ENCODE assay signal across 26 cellular contexts in the genomic region with DNA sequence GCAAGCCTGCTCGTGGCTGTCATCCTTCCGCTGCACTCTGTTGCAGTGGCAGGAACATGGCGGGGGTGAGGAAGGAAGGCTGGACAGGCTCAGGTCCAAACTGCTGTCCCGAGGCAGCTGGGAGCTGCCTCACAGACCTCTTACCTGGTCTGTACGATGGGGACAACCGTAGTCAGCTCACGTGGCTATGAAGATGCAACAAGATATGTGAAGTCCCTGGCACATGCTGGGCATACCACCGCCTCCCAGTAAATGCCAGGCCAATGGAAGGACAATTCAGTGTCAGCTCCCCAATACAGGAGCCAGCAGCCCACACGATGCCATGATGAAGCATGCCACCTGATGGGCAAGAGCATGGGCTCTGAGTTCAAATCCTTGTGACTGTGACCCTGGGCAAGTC.
"Had no signal": no experiment of that assay in that cellular context is flagged by ENCODE, and none has a peak within 500 bp of the region (broad histone marks: within the 10 kb centered on the region; RNA-seq: fewer than 3 reads in every experiment).

No MANE protein-coding gene starts in this region.

- H3K4me1 ChIP-seq: esophagus squamous epithelium, left lung, pancreas, psoas muscle, right atrium auricular region, testis, transverse colon, uterus had no signal

- H3K9me3 ChIP-seq: breast epithelium, esophagus squamous epithelium, heart right ventricle, left lung, lower lobe of right lung, mucosa of descending colon, pancreas, psoas muscle, right atrium auricular region, spleen, testis, transverse colon, uterus had no signal

- H3K4me3 ChIP-seq: breast epithelium, esophagus squamous epithelium, heart right ventricle, left lung, lower lobe of right lung, mucosa of descending colon, pancreas, psoas muscle, right atrium auricular region, spleen, testis, transverse colon, uterus had no signal

- DNase-seq: activated CD4-positive, alpha-beta T cell treated with anti-CD3 and anti-CD28 coated beads for 1 hour; activated CD8-positive, alpha-beta memory T cell treated with anti-CD3 and anti-CD28 coated beads, Interleukin-2, amount 10 ng/mL, durations not matched to agents 7 days and 5 days; activated CD8-positive, alpha-beta T cell treated with anti-CD3 and anti-CD28 coated beads, Interleukin-2, amount 10 ng/mL, durations not matched to agents 7 days and 5 days; activated naive CD8-positive, alpha-beta T cell treated with anti-CD3 and anti-CD28 coated beads, Interleukin-2, amount 50 U/mL, for 24 hours; activated T-cell treated with anti-CD3 and anti-CD28 coated beads, Interleukin-2, amount 50 U/mL, for 48 hours; central memory CD4-positive, alpha-beta T cell; esophagus squamous epithelium; heart right ventricle; left lung; lower lobe of right lung; mesenchymal stem cell; mucosa of descending colon; pancreas; psoas muscle; spleen; stimulated activated naive CD4-positive, alpha-beta T cell; T-helper 2 cell; testis; transverse colon; uterus had no signal

- H3K27me3 ChIP-seq: breast epithelium, esophagus squamous epithelium, heart right ventricle, left lung, pancreas, right atrium auricular region, spleen, testis, transverse colon, uterus had no signal

- H3K27ac Mint-ChIP-seq: activated CD8-positive, alpha-beta memory T cell treated with anti-CD3 and anti-CD28 coated beads, Interleukin-2, amount 10 ng/mL, durations not matched to agents 7 days and 5 days; activated CD8-positive, alpha-beta T cell treated with anti-CD3 and anti-CD28 coated beads, Interleukin-2, amount 10 ng/mL, durations not matched to agents 7 days and 5 days; activated naive CD4-positive, alpha-beta T cell treated with anti-CD3 and anti-CD28 coated beads, Interleukin-2, amount 50 U/mL, for 24 hours; activated naive CD8-positive, alpha-beta T cell treated with anti-CD3 and anti-CD28 coated beads, Interleukin-2, amount 50 U/mL, for 24 hours; activated T-helper 2 cell treated with anti-CD3 and anti-CD28 coated beads, Interferon-gamma antibody, Interleukin-2, Interleukin-4, amounts not matched to agents 10 μg/mL and 5 μg/mL and 100 μg/mL, durations not matched to agents 14 hours and 24 hours and 36 hours; natural killer cell treated with Interleukin-12 subunit alpha and Interleukin-12 subunit beta and Interleukin-15 and Interleukin-18, amount 100 ng/mL, for 72 hours; WTC11 had no signal

- H3K27ac ChIP-seq: breast epithelium, esophagus squamous epithelium, heart right ventricle, left lung, lower lobe of right lung, pancreas, psoas muscle, right atrium auricular region, spleen, testis, transverse colon, uterus had no signal

- H3K9me3 Mint-ChIP-seq: activated naive CD4-positive, alpha-beta T cell treated with anti-CD3 and anti-CD28 coated beads, Interleukin-2, amount 50 U/mL, for 24 hours; activated naive CD8-positive, alpha-beta T cell treated with anti-CD3 and anti-CD28 coated beads, Interleukin-2, amount 50 U/mL, for 24 hours; activated T-helper 2 cell treated with anti-CD3 and anti-CD28 coated beads, Interferon-gamma antibody, Interleukin-2, Interleukin-4, amounts not matched to agents 10 μg/mL and 5 μg/mL and 100 μg/mL, durations not matched to agents 14 hours and 24 hours and 36 hours; natural killer cell treated with Interleukin-12 subunit alpha and Interleukin-12 subunit beta and Interleukin-15 and Interleukin-18, amount 100 ng/mL, for 72 hours; WTC11 had no signal

- H3K36me3 ChIP-seq: breast epithelium, esophagus squamous epithelium, heart right ventricle, left lung, lower lobe of right lung, pancreas, right atrium auricular region, spleen, transverse colon, uterus had no signal

- H3K4me1 Mint-ChIP-seq: activated CD8-positive, alpha-beta memory T cell treated with anti-CD3 and anti-CD28 coated beads, Interleukin-2, amount 10 ng/mL, durations not matched to agents 7 days and 5 days; activated naive CD4-positive, alpha-beta T cell treated with anti-CD3 and anti-CD28 coated beads, Interleukin-2, amount 50 U/mL, for 24 hours; activated naive CD8-positive, alpha-beta T cell treated with anti-CD3 and anti-CD28 coated beads, Interleukin-2, amount 50 U/mL, for 24 hours had no signal

- ATAC-seq: activated CD8-positive, alpha-beta memory T cell treated with anti-CD3 and anti-CD28 coated beads, Interleukin-2, amount 10 ng/mL, durations not matched to agents 7 days and 5 days; activated CD8-positive, alpha-beta T cell treated with anti-CD3 and anti-CD28 coated beads, Interleukin-2, amount 10 ng/mL, durations not matched to agents 7 days and 5 days; activated naive CD8-positive, alpha-beta T cell treated with anti-CD3 and anti-CD28 coated beads, Interleukin-2, amount 50 U/mL, for 24 hours; heart right ventricle; left lung; lower lobe of right lung; mucosa of descending colon; natural killer cell treated with Interleukin-12 subunit alpha and Interleukin-12 subunit beta and Interleukin-15 and Interleukin-18, amount 100 ng/mL, for 72 hours; pancreas; psoas muscle had no signal

- H3K4me3 Mint-ChIP-seq: activated CD8-positive, alpha-beta memory T cell treated with anti-CD3 and anti-CD28 coated beads, Interleukin-2, amount 10 ng/mL, durations not matched to agents 7 days and 5 days; activated CD8-positive, alpha-beta T cell treated with anti-CD3 and anti-CD28 coated beads, Interleukin-2, amount 10 ng/mL, durations not matched to agents 7 days and 5 days; activated naive CD4-positive, alpha-beta T cell treated with anti-CD3 and anti-CD28 coated beads, Interleukin-2, amount 50 U/mL, for 24 hours; activated naive CD8-positive, alpha-beta T cell treated with anti-CD3 and anti-CD28 coated beads, Interleukin-2, amount 50 U/mL, for 24 hours; natural killer cell treated with Interleukin-12 subunit alpha and Interleukin-12 subunit beta and Interleukin-15 and Interleukin-18, amount 100 ng/mL, for 72 hours; WTC11 had no signal

- H3K27me3 Mint-ChIP-seq: activated CD8-positive, alpha-beta memory T cell treated with anti-CD3 and anti-CD28 coated beads, Interleukin-2, amount 10 ng/mL, durations not matched to agents 7 days and 5 days; activated naive CD4-positive, alpha-beta T cell treated with anti-CD3 and anti-CD28 coated beads, Interleukin-2, amount 50 U/mL, for 24 hours; activated naive CD8-positive, alpha-beta T cell treated with anti-CD3 and anti-CD28 coated beads, Interleukin-2, amount 50 U/mL, for 24 hours had no signal

- H3K36me3 Mint-ChIP-seq: activated CD8-positive, alpha-beta memory T cell treated with anti-CD3 and anti-CD28 coated beads, Interleukin-2, amount 10 ng/mL, durations not matched to agents 7 days and 5 days; activated naive CD4-positive, alpha-beta T cell treated with anti-CD3 and anti-CD28 coated beads, Interleukin-2, amount 50 U/mL, for 24 hours; natural killer cell treated with Interleukin-12 subunit alpha and Interleukin-12 subunit beta and Interleukin-15 and Interleukin-18, amount 100 ng/mL, for 72 hours; WTC11 had no signal
